In genomic region chr9:131554865-131555351, GRCh38 we compare ENCODE assay signal across 22 cellular contexts. TPM values are rescaled to one million over a fixed set of nuclear protein-coding genes. Genes with fewer than 3 reads are reported as not detected.
DNase-seq lines count a peak whose midpoint lies in the region; ATAC-seq, FAIRE-seq and TF ChIP-seq lines count a peak whose summit lies in the region.
"Had no signal": no experiment of that assay in that cellular context is flagged by ENCODE, and none has a peak within 500 bp of the region (broad histone marks: within the 10 kb centered on the region; RNA-seq: fewer than 3 reads in every experiment).

No MANE protein-coding gene starts in this region.

- H3K9me3 Mint-ChIP-seq in activated naive CD8-positive, alpha-beta T cell treated with anti-CD3 and anti-CD28 coated beads, Interleukin-2, amount 10 ng/mL, durations not matched to agents 7 days and 5 days, result no peaks in the 10 kb centered on the region
- H3K9me3 Mint-ChIP-seq in stimulated activated memory B cell treated with anti-CD40 and anti-IgM and Interleukin-4, amounts not matched to agents 10 μg/mL and 1 μg/mL and 100 μg/mL, for 72 hours, result peaks cover 11% of the 10 kb centered on the region

- H3K27me3 ChIP-seq in SK-N-SH (ENCODE audit: insufficient read depth) (peaks cover 4% of the 10 kb centered on the region; the same call in 1 of the 2 replicates), mesendoderm (ENCODE audit: insufficient read depth, low read length, poor library complexity) (no peaks in the 10 kb centered on the region)

- H3K23ac ChIP-seq in mesendoderm (ENCODE audit: low read length), result no peak overlapping the region

- no peak overlapping the region for H3K27ac ChIP-seq in SK-N-SH (ENCODE audit: low read depth in 2 of 2, low read length in 1 of 2)
- no peak overlapping the region for H3K27ac ChIP-seq in mesendoderm (ENCODE audit: low read depth, low read length)
- no peak overlapping the region for H3K27ac ChIP-seq in coronary artery
- H3K27ac ChIP-seq: 22Rv1, ascending aorta, heart right ventricle, neutrophil had no signal

- no peak overlapping the region for H3K4ac ChIP-seq in mesendoderm (ENCODE audit: low read depth, low read length)

- POLR2A ChIA-PET in SK-N-SH (lab: Yijun Ruan, JAX), result no interaction called here
- POLR2A ChIA-PET in activated naive CD8-positive, alpha-beta T cell treated with anti-CD3 and anti-CD28 coated beads, Interleukin-2, amount 10 ng/mL, durations not matched to agents 7 days and 5 days (lab: Charles Lee), result no interaction called here

- no peak overlapping the region for H3K4me2 ChIP-seq in SK-N-SH
- H3K4me2 ChIP-seq in mesendoderm (ENCODE audit: low read length), result no peak overlapping the region

- no peak overlapping the region for H4K8ac ChIP-seq in mesendoderm (ENCODE audit: low read depth, low read length)

- TF ChIP-seq EP300 in SK-N-SH (IDR thresholded peaks at IDR 0.05; ENCODE audit: borderline replicate concordance in 1 of 2, low read depth in 1 of 2, low read length in 1 of 2), result no peak

- H3K18ac ChIP-seq in mesendoderm (ENCODE audit: low read length), result peak overlapping the region; percentile 5

- no peaks in the 10 kb centered on the region for H3K9me3 ChIP-seq in SK-N-SH
- H3K9me3 ChIP-seq: Caco-2, neutrophil had no signal

- H3K27me3 Mint-ChIP-seq in activated naive CD8-positive, alpha-beta T cell treated with anti-CD3 and anti-CD28 coated beads, Interleukin-2, amount 10 ng/mL, durations not matched to agents 7 days and 5 days, result peaks cover 31% of the 10 kb centered on the region
- peaks cover 46% of the 10 kb centered on the region for H3K27me3 Mint-ChIP-seq in stimulated activated memory B cell treated with anti-CD40 and anti-IgM and Interleukin-4, amounts not matched to agents 10 μg/mL and 1 μg/mL and 100 μg/mL, for 72 hours

- no peaks in the 10 kb centered on the region for H3K36me3 ChIP-seq in SK-N-SH (replicated peaks in 1 of 2; ENCODE audit: control insufficient read depth in 1 of 2, insufficient read depth in 2 of 2, low read length in 1 of 2)
- H3K36me3 ChIP-seq in mesendoderm (ENCODE audit: control insufficient read depth, insufficient read depth, low read length), result no peaks in the 10 kb centered on the region
- H3K36me3 ChIP-seq: ascending aorta, heart right ventricle, neutrophil had no signal

- no peak overlapping the region for H2BK5ac ChIP-seq in mesendoderm (ENCODE audit: low read length)

- no peaks in the 10 kb centered on the region for H3K79me1 ChIP-seq in mesendoderm (ENCODE audit: low read length)

- H3K36me3 Mint-ChIP-seq in activated naive CD8-positive, alpha-beta T cell treated with anti-CD3 and anti-CD28 coated beads, Interleukin-2, amount 10 ng/mL, durations not matched to agents 7 days and 5 days, result no peaks in the 10 kb centered on the region
- H3K36me3 Mint-ChIP-seq in stimulated activated memory B cell treated with anti-CD40 and anti-IgM and Interleukin-4, amounts not matched to agents 10 μg/mL and 1 μg/mL and 100 μg/mL, for 72 hours, result peaks cover 5% of the 10 kb centered on the region

- no peak overlapping the region for H4K5ac ChIP-seq in mesendoderm (ENCODE audit: low read length)

- H2BK120ac ChIP-seq in mesendoderm (ENCODE audit: low read depth, low read length), result no peak overlapping the region

- no peak for ATAC-seq in SK-N-SH treated with all-trans-retinoic acid at 6 μM for 48 hours
- ATAC-seq in activated naive CD8-positive, alpha-beta T cell treated with anti-CD3 and anti-CD28 coated beads, Interleukin-2, amount 10 ng/mL, durations not matched to agents 7 days and 5 days (ENCODE audit: low read depth), result no peak
- ATAC-seq in stimulated activated memory B cell treated with anti-CD40 and anti-IgM and Interleukin-4, amounts not matched to agents 10 μg/mL and 1 μg/mL and 100 μg/mL, for 72 hours, result peak; percentile 47

- no peaks in the 10 kb centered on the region for H3F3A ChIP-seq in SK-N-SH (replicated peaks; ENCODE audit: insufficient read depth)

- no peak overlapping the region for H2AK5ac ChIP-seq in mesendoderm (ENCODE audit: low read length)

- FAIRE-seq in GM19239 (lab: Jason Lieb, UNC), result no peak

- no peak overlapping the region for H3K4me3 ChIP-seq in SK-N-SH (ENCODE audit: low read depth in 2 of 2, low read length in 1 of 2)
- H3K4me3 ChIP-seq in mesendoderm (ENCODE audit: low read length), result no peak overlapping the region
- no peak overlapping the region for H3K4me3 ChIP-seq in coronary artery
- H3K4me3 ChIP-seq: ascending aorta, heart right ventricle had no signal

- H3K56ac ChIP-seq in mesendoderm (ENCODE audit: low read length), result peak overlapping the region; percentile 56

- H3K4me1 Mint-ChIP-seq in activated naive CD8-positive, alpha-beta T cell treated with anti-CD3 and anti-CD28 coated beads, Interleukin-2, amount 10 ng/mL, durations not matched to agents 7 days and 5 days, result no peaks in the 10 kb centered on the region
- H3K4me1 Mint-ChIP-seq in stimulated activated memory B cell treated with anti-CD40 and anti-IgM and Interleukin-4, amounts not matched to agents 10 μg/mL and 1 μg/mL and 100 μg/mL, for 72 hours, result no peaks in the 10 kb centered on the region

- peak overlapping the region; percentile 19 for H3K4me3 Mint-ChIP-seq in activated naive CD8-positive, alpha-beta T cell treated with anti-CD3 and anti-CD28 coated beads, Interleukin-2, amount 10 ng/mL, durations not matched to agents 7 days and 5 days
- no peak overlapping the region for H3K4me3 Mint-ChIP-seq in stimulated activated memory B cell treated with anti-CD40 and anti-IgM and Interleukin-4, amounts not matched to agents 10 μg/mL and 1 μg/mL and 100 μg/mL, for 72 hours
- H3K4me3 Mint-ChIP-seq: memory B cell had no signal

- WGBS in SK-N-SH (ENCODE audit: low lambda C conversion rate), result 55% methylated on average over 29 of the region's 49 CpGs
- WGBS in mesendoderm (ENCODE audit: extremely low coverage, insufficient coverage, low lambda C conversion rate), result no CpG with 5 or more reads among the region's 49 CpGs

- no peak overlapping the region for H2BK15ac ChIP-seq in mesendoderm (replicated peaks; ENCODE audit: low read depth)

- H3K9ac ChIP-seq in SK-N-SH (no peak overlapping the region), mesendoderm (ENCODE audit: low read length) (peak overlapping the region; percentile 24)

- H2AFZ ChIP-seq in SK-N-SH (ENCODE audit: low read depth), result no peak overlapping the region

- no peak for TF ChIP-seq RAD21 in SK-N-SH (IDR thresholded peaks at IDR 0.05; ENCODE audit: low read length)

- DNase-seq in SK-N-SH (no peak), mesendoderm (no peak), GM19239 (ENCODE audit: insufficient read length, low spot score) (no peak), cerebellar nuclear complex (lab: John Stamatoyannopoulos, UW) (no peak), coronary artery (ENCODE audit: low spot score) (no peak)
- DNase-seq in activated naive CD8-positive, alpha-beta T cell treated with anti-CD3 and anti-CD28 coated beads, Interleukin-2, amount 10 ng/mL, durations not matched to agents 7 days and 5 days, result no peak
- DNase-seq: activated CD4-positive, alpha-beta T cell treated with anti-CD3 and anti-CD28 coated beads for 48 hours; activated CD8-positive, alpha-beta memory T cell treated with anti-CD3 and anti-CD28 coated beads, Interleukin-2, amount 50 U/mL, for 48 hours; Caco-2; heart right ventricle; Karpas-422; NCI-H1092; NCI-H524; SW 1271 had no signal

- no peak overlapping the region for H3K27ac Mint-ChIP-seq in activated naive CD8-positive, alpha-beta T cell treated with anti-CD3 and anti-CD28 coated beads, Interleukin-2, amount 10 ng/mL, durations not matched to agents 7 days and 5 days
- no peak overlapping the region for H3K27ac Mint-ChIP-seq in stimulated activated memory B cell treated with anti-CD40 and anti-IgM and Interleukin-4, amounts not matched to agents 10 μg/mL and 1 μg/mL and 100 μg/mL, for 72 hours
- H3K27ac Mint-ChIP-seq: memory B cell had no signal

- no peaks in the 10 kb centered on the region for H4K20me1 ChIP-seq in SK-N-SH (ENCODE audit: insufficient read depth)

- H3K79me2 ChIP-seq in SK-N-SH (ENCODE audit: insufficient read depth) (no peaks in the 10 kb centered on the region), mesendoderm (ENCODE audit: control insufficient read depth, insufficient read depth, low read length) (no peaks in the 10 kb centered on the region)

- no peak for TF ChIP-seq CTCF in SK-N-SH (IDR thresholded peaks at IDR 0.05)
- no peak for TF ChIP-seq CTCF in coronary artery (IDR thresholded peaks at IDR 0.05)

- CTCF ChIA-PET in SK-N-SH (lab: Yijun Ruan, JAX), result interaction anchor here (1.2 to 1.8 kb wide), 2 partner anchors 8 to 185 kb away, joined by 4 read pairs; no protein-coding TSS in a partner anchor

- no peaks in the 10 kb centered on the region for H3K9me2 ChIP-seq in SK-N-SH

- H3K4me1 ChIP-seq in SK-N-SH (ENCODE audit: control insufficient read depth in 1 of 2, insufficient read depth in 2 of 2, low read depth in 1 of 2, low read length in 1 of 2), result no peaks in the 10 kb centered on the region
- H3K4me1 ChIP-seq in mesendoderm (ENCODE audit: control insufficient read depth, low read depth, low read length), result no peaks in the 10 kb centered on the region
- H3K4me1 ChIP-seq: ascending aorta, Caco-2, heart right ventricle had no signal

TF ChIP-seq in SK-N-SH treated with all-trans-retinoic acid at 6 μM for 48 hours, 23 proteins besides CTCF, POLR2A, EP300 and RAD21:
- TF ChIP-seq ZFP3 (CRISPR knock-in tag; IDR thresholded peaks at IDR 0.05), result peak; percentile 81
- no peak for TF ChIP-seq PPARA (CRISPR knock-in tag; IDR thresholded peaks at IDR 0.05; ENCODE audit: borderline replicate concordance)

TF ChIP-seq in SK-N-SH, 30 proteins besides CTCF, POLR2A, EP300 and RAD21:
- TF ChIP-seq TCF12 (IDR thresholded peaks at IDR 0.05), result no peak
- TF ChIP-seq FOSL2 (IDR thresholded peaks at IDR 0.05; ENCODE audit: borderline replicate concordance, low read depth), result no peak

RNA-seq across cellular contexts. Expression of gene PRRT1B, which starts 9.6 kb away (rescaled TPM):
- polyA plus RNA-seq in SK-N-SH (2012; rRNA removed), result not detected in 2 replicates
- polyA plus RNA-seq in SK-N-SH (2012; cell fraction: cytosol; rRNA removed), result not detected in 2 replicates
- polyA plus RNA-seq in SK-N-SH (2012; cell fraction: nucleus; rRNA removed), result not detected in 2 replicates
- not detected for total RNA-seq in activated naive CD8-positive, alpha-beta T cell treated with anti-CD3 and anti-CD28 coated beads, Interleukin-2, amount 10 ng/mL, durations not matched to agents 7 days and 5 days
- polyA plus RNA-seq in mesendoderm (2013, experiment 1 of 2), result 4.0 TPM
- polyA plus RNA-seq in mesendoderm (2013, experiment 2 of 2), result 3.7 TPM
- total RNA-seq: ascending aorta, heart right ventricle, kidney epithelial cell had no signal
- polyA plus RNA-seq: heart right ventricle, thymus had no signal

RNA-seq across cellular contexts. Expression of gene UCK1, which starts 23.8 kb away (rescaled TPM):
- 30.9 and 32.9 TPM in 2 replicates for polyA plus RNA-seq in SK-N-SH (2012; rRNA removed)
- polyA plus RNA-seq in SK-N-SH (2012; cell fraction: cytosol; rRNA removed), result 22.3 and 28.0 TPM in 2 replicates
- polyA plus RNA-seq in SK-N-SH (2012; cell fraction: nucleus; rRNA removed), result 52.0 TPM in 2 replicates
- total RNA-seq in activated naive CD8-positive, alpha-beta T cell treated with anti-CD3 and anti-CD28 coated beads, Interleukin-2, amount 10 ng/mL, durations not matched to agents 7 days and 5 days, result 10 to 100 TPM; 30.6 to 38.8 TPM
- 26.6 TPM for polyA plus RNA-seq in mesendoderm (2013, experiment 1 of 2)
- 28.1 TPM for polyA plus RNA-seq in mesendoderm (2013, experiment 2 of 2)

RNA-seq across cellular contexts. Expression of gene POMT1, which starts 52.2 kb away (rescaled TPM):
- 34.8 and 44.5 TPM in 2 replicates for polyA plus RNA-seq in SK-N-SH (2012; rRNA removed)
- 13.7 and 17.6 TPM in 2 replicates for polyA plus RNA-seq in SK-N-SH (2012; cell fraction: cytosol; rRNA removed)
- polyA plus RNA-seq in SK-N-SH (2012; cell fraction: nucleus; rRNA removed), result 224 and 238 TPM in 2 replicates
- total RNA-seq in activated naive CD8-positive, alpha-beta T cell treated with anti-CD3 and anti-CD28 coated beads, Interleukin-2, amount 10 ng/mL, durations not matched to agents 7 days and 5 days, result 10 to 100 TPM; 44.0 to 51.4 TPM
- polyA plus RNA-seq in mesendoderm (2013, experiment 1 of 2), result 9.3 TPM
- polyA plus RNA-seq in mesendoderm (2013, experiment 2 of 2), result 9.4 TPM
